23 cellular contexts compared by ENCODE assay signal in genomic region chr2:231373184-231373583, GRCh38. TPM values are rescaled to one million over a fixed set of nuclear protein-coding genes. Genes with fewer than 3 reads are reported as not detected.
"Had no signal": no experiment of that assay in that cellular context is flagged by ENCODE, and none has a peak within 500 bp of the region (broad histone marks: within the 10 kb centered on the region; RNA-seq: fewer than 3 reads in every experiment).

No MANE protein-coding gene starts in this region.

- H3K27ac Mint-ChIP-seq: activated CD4-positive, alpha-beta memory T cell treated with anti-CD3 and anti-CD28 coated beads, Interleukin-2, amount 10 ng/mL, durations not matched to agents 7 days and 5 days; activated CD4-positive, alpha-beta T cell treated with anti-CD3 and anti-CD28 coated beads for 36 hours; activated naive CD4-positive, alpha-beta T cell treated with anti-CD3 and anti-CD28 coated beads, Interleukin-2, amount 50 U/mL, for 24 hours; naive thymus-derived CD4-positive, alpha-beta T cell; T-helper 17 cell had no signal

- ATAC-seq: activated CD4-positive, alpha-beta T cell treated with anti-CD3 and anti-CD28 coated beads for 36 hours; naive thymus-derived CD4-positive, alpha-beta T cell; stimulated activated naive CD8-positive, alpha-beta T cell treated with anti-CD3 and anti-CD28 coated beads, Interleukin-15, Interleukin-2, amounts not matched to agents 100 U/mL and 50 U/mL, for 24 hours; T-helper 17 cell had no signal

- H3K27ac ChIP-seq: adrenal gland, coronary artery, esophagus muscularis mucosa, lower lobe of right lung, right atrium auricular region, skin epidermis, suprapubic skin, WERI-Rb-1 had no signal

- DNase-seq: activated CD4-positive, alpha-beta memory T cell treated with anti-CD3 and anti-CD28 coated beads, Interleukin-2, amount 10 ng/mL, durations not matched to agents 7 days and 5 days; activated CD4-positive, alpha-beta T cell treated with anti-CD3 and anti-CD28 coated beads for 36 hours; activated CD8-positive, alpha-beta memory T cell treated with anti-CD3 and anti-CD28 coated beads, Interleukin-2, amount 50 U/mL, for 4 hours; activated effector memory CD4-positive, alpha-beta T cell treated with anti-CD3 and anti-CD28 coated beads, Interleukin-2, amount 50 U/mL, for 16 hours; activated T-cell treated with anti-CD3 and anti-CD28 coated beads, Interleukin-2, amount 50 U/mL, for 48 hours; adrenal gland; central memory CD4-positive, alpha-beta T cell; hippocampal formation; lower lobe of right lung; midbrain; naive thymus-derived CD4-positive, alpha-beta T cell; nucleus accumbens; stimulated activated CD4-positive, alpha-beta T cell treated with anti-CD3 and anti-CD28 coated beads, Interleukin-4, amount 100 ng/mL, for 4 hours; stimulated activated CD8-positive, alpha-beta memory T cell treated with anti-CD3 and anti-CD28 coated beads, Interleukin-4, amount 100 ng/mL, for 48 hours; stimulated activated naive CD8-positive, alpha-beta T cell treated with anti-CD3 and anti-CD28 coated beads, Interleukin-15, Interleukin-2, amounts not matched to agents 100 U/mL and 50 U/mL, for 24 hours; T-helper 17 cell; WERI-Rb-1 had no signal

- H3K4me3 ChIP-seq: adrenal gland, coronary artery, esophagus muscularis mucosa, lower lobe of right lung, right atrium auricular region, skin epidermis, suprapubic skin had no signal

- H3K4me3 Mint-ChIP-seq: activated CD4-positive, alpha-beta memory T cell treated with anti-CD3 and anti-CD28 coated beads, Interleukin-2, amount 10 ng/mL, durations not matched to agents 7 days and 5 days; activated CD4-positive, alpha-beta T cell treated with anti-CD3 and anti-CD28 coated beads for 36 hours; activated naive CD4-positive, alpha-beta T cell treated with anti-CD3 and anti-CD28 coated beads, Interleukin-2, amount 50 U/mL, for 24 hours; naive thymus-derived CD4-positive, alpha-beta T cell; T-helper 17 cell had no signal

- H3K36me3 ChIP-seq: adrenal gland, lower lobe of right lung, right atrium auricular region, suprapubic skin, WERI-Rb-1 had no signal

- H3K4me1 ChIP-seq: adrenal gland, lower lobe of right lung had no signal

- H3K36me3 Mint-ChIP-seq: activated naive CD4-positive, alpha-beta T cell treated with anti-CD3 and anti-CD28 coated beads, Interleukin-2, amount 50 U/mL, for 24 hours; naive thymus-derived CD4-positive, alpha-beta T cell had no signal

- H3K9me3 ChIP-seq: adrenal gland, esophagus muscularis mucosa, lower lobe of right lung, right atrium auricular region, suprapubic skin had no signal

- H3K27me3 Mint-ChIP-seq: activated CD4-positive, alpha-beta T cell treated with anti-CD3 and anti-CD28 coated beads for 36 hours; activated naive CD4-positive, alpha-beta T cell treated with anti-CD3 and anti-CD28 coated beads, Interleukin-2, amount 50 U/mL, for 24 hours had no signal

- H3K9me3 Mint-ChIP-seq: activated CD4-positive, alpha-beta memory T cell treated with anti-CD3 and anti-CD28 coated beads, Interleukin-2, amount 10 ng/mL, durations not matched to agents 7 days and 5 days; activated naive CD4-positive, alpha-beta T cell treated with anti-CD3 and anti-CD28 coated beads, Interleukin-2, amount 50 U/mL, for 24 hours; naive thymus-derived CD4-positive, alpha-beta T cell had no signal

- H3K4me1 Mint-ChIP-seq: activated CD4-positive, alpha-beta memory T cell treated with anti-CD3 and anti-CD28 coated beads, Interleukin-2, amount 10 ng/mL, durations not matched to agents 7 days and 5 days; activated CD4-positive, alpha-beta T cell treated with anti-CD3 and anti-CD28 coated beads for 36 hours; activated naive CD4-positive, alpha-beta T cell treated with anti-CD3 and anti-CD28 coated beads, Interleukin-2, amount 50 U/mL, for 24 hours; naive thymus-derived CD4-positive, alpha-beta T cell; T-helper 17 cell had no signal

- H3K27me3 ChIP-seq: adrenal gland, esophagus muscularis mucosa, right atrium auricular region, suprapubic skin had no signal

RNA-seq across cellular contexts. Expression of gene B3GNT7, which starts 22.3 kb away (rescaled TPM):
- total RNA-seq: activated CD4-positive, alpha-beta T cell treated with anti-CD3 and anti-CD28 coated beads for 36 hours had no signal
- polyA plus RNA-seq: naive thymus-derived CD4-positive, alpha-beta T cell had no signal
